21 cellular contexts compared by ENCODE assay signal in the genomic region with DNA sequence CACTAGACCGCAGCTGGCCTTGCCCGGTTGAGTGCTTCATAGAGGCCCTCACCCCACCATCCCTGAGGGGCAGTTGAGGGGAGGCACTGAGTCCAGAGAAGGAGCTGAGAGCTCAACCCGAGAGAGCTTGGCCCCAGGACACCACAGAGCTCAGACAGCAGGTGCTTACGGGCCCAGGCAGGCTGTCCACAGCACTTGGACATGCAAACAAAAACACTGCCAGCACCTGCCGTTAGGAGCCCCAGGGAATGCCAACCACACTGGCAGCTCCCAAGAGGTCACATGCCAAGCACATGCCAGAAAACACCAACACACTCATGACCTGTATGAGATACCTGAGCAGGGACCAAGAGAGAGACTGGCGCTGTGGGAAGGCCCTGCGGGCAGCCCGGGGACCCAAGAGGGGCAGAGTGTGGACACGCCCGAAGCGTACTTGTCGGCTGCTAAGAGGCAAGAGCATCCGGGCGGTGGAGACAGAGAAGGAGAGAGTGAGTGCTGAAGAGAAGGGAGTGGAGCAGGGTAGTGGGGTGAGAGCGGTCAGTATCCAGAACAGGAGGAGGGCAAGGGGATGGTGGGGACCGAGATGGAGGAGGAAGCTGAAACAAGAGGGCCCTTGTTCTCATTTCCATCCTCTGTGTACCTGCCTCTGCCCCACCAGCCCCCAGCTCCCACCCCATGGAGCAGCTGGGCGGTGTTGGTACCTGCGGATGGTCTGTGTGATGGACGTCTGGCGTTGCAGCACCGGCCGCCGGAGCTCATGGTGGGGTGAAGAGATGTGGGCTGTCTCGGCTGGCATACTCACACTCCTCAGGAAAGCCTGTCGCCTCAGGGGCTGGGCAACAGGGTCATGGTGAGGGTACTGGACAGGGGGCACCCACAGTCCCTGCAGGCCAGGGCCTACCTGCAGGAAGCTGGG. TPM values are rescaled to one million over a fixed set of nuclear protein-coding genes. Genes with fewer than 3 reads are reported as not detected.
DNase-seq lines count a peak whose midpoint lies in the region; ATAC-seq, FAIRE-seq and TF ChIP-seq lines count a peak whose summit lies in the region.
"Had no signal": no experiment of that assay in that cellular context is flagged by ENCODE, and none has a peak within 500 bp of the region (broad histone marks: within the 10 kb centered on the region; RNA-seq: fewer than 3 reads in every experiment).

No MANE protein-coding gene starts in this region.

- intact Hi-C loops in gastrocnemius medialis (cut with DNase I; ENCODE audit: low total_unique reads) (no loop called here), left colon (cut with DNase I, micrococcal nuclease) (loop anchor here in 1 of 2 donors (2.0 kb wide), 1 partner anchor 33 kb away; no protein-coding TSS in a partner anchor)

- H3K27ac ChIP-seq in HEK293 (ENCODE audit: extremely low read depth, low read depth, low read length) = no peak overlapping the region
- H3K27ac ChIP-seq in gastrocnemius medialis = peak overlapping the region; percentile 14 to 73 (median 50)
- H3K27ac ChIP-seq: heart left ventricle, SJCRH30, upper lobe of left lung, WERI-Rb-1 had no signal

- CTCF ChIA-PET in HEK293 (lab: Yijun Ruan, JAX) = interaction anchor here (0.6 to 6.3 kb wide), 15 partner anchors 8 to 431 kb away, joined by 3 to 245 read pairs (median 8); a partner anchor contains a TSS

- H3K36me3 ChIP-seq in HEK293 (ENCODE audit: control insufficient read depth in 2 of 2, insufficient read depth in 1 of 2, low read length in 2 of 2) = peaks cover 0 to 46% of the 10 kb centered on the region in 2 experiments; a peak in 1 of 3 replicates
- peaks cover 0 to 48% of the 10 kb centered on the region in 2 donors for H3K36me3 ChIP-seq in gastrocnemius medialis

- no peak for TF ChIP-seq CTCF in HEK293 (tag by site-specific recombination; IDR thresholded peaks at IDR 0.05)
- TF ChIP-seq CTCF in gastrocnemius medialis (IDR thresholded peaks at IDR 0.05 in 4 of 5, conservative IDR thresholded peaks at IDR 0.05 in 1 of 5) = no peak

- FAIRE-seq in frontal cortex (lab: Jason Lieb, UNC) = no peak
- FAIRE-seq: astrocyte, D721Med had no signal

- H3K4me3 ChIP-seq in HEK293 (ENCODE audit: low read depth, low read length) = no peak overlapping the region
- no peak overlapping the region for H3K4me3 ChIP-seq in gastrocnemius medialis
- H3K4me3 ChIP-seq: heart left ventricle, SJCRH30, upper lobe of left lung had no signal

- POLR2A ChIA-PET in HEK293 (lab: Yijun Ruan, JAX) = interaction anchor here (0.5 to 1.8 kb wide), 4 partner anchors 11 to 118 kb away, joined by 3 to 13 read pairs (median 3); a partner anchor contains a TSS

- H3K9me3 ChIP-seq in HEK293 (ENCODE audit: control insufficient read depth, insufficient read depth, low read depth, low read length) (no peaks in the 10 kb centered on the region), gastrocnemius medialis (no peaks in the 10 kb centered on the region)
- H3K9me3 ChIP-seq: heart left ventricle, SJCRH30, upper lobe of left lung had no signal

- ATAC-seq in gastrocnemius medialis (peak; percentile 60 to 70), left colon (no peak)
- ATAC-seq: effector memory CD8-positive, alpha-beta T cell; heart left ventricle; T-helper 17 cell had no signal

- no peak for TF ChIP-seq POLR2A in gastrocnemius medialis (IDR thresholded peaks at IDR 0.05)

- DNase-seq in NCI-H146 (lab: John Stamatoyannopoulos, UW) (peak; percentile 54), NCI-H146 treated with DMSO at 0.1 percent for 48 hours (lab: John Stamatoyannopoulos, UW; ENCODE audit: unreplicated experiment) (no peak), NCI-H69 (lab: John Stamatoyannopoulos, UW) (peak; percentile 69), gastrocnemius medialis (peak; percentile 64 to 81), frontal cortex (ENCODE audit: low spot score in 2 of 2) (no peak), NCI-H2227 (lab: John Stamatoyannopoulos, UW; ENCODE audit: unreplicated experiment) (no peak), left colon (no peak)
- DNase-seq: activated T-cell treated with anti-CD3 and anti-CD28 coated beads, Interleukin-2, amount 50 U/mL, for 48 hours; effector memory CD8-positive, alpha-beta T cell; H9; Kasumi-1; mammary epithelial cell; NCI-H524 treated with DMSO at 0.1 percent for 48 hours; SJCRH30; T-helper 17 cell; WERI-Rb-1 had no signal

- H3K27me3 ChIP-seq in gastrocnemius medialis = no peaks in the 10 kb centered on the region
- H3K27me3 ChIP-seq: heart left ventricle, SJCRH30, upper lobe of left lung had no signal

- no peaks in the 10 kb centered on the region for H3K4me1 ChIP-seq in HEK293 (ENCODE audit: control insufficient read depth, insufficient read depth, low read length)
- peaks cover 23 to 26% of the 10 kb centered on the region in 2 donors for H3K4me1 ChIP-seq in gastrocnemius medialis

- in situ Hi-C loops in gastrocnemius medialis (cut with MboI; ENCODE audit: low sequenced_read_pairs in 4 of 4) = no loop called here

TF ChIP-seq in HEK293, 187 proteins besides CTCF, POLR2A, EP300 and RAD21:
- no peak for TF ChIP-seq GLI4 (tag by site-specific recombination; IDR thresholded peaks at IDR 0.05)
- TF ChIP-seq ZNF600 (tag by site-specific recombination; IDR thresholded peaks at IDR 0.05) = peak; percentile 35; the same call in 1 of the 2 replicates
- TF ChIP-seq ZIC2 (tag by site-specific recombination; IDR thresholded peaks at IDR 0.05) = peak; percentile 49; the same call in 1 of the 2 replicates
- no peak for TF ChIP-seq ZNF623 (tag by site-specific recombination; IDR thresholded peaks at IDR 0.05)
- no peak for TF ChIP-seq ZNF266 (tag by site-specific recombination; IDR thresholded peaks at IDR 0.05; ENCODE audit: low read depth)
- TF ChIP-seq, protein P1, sequence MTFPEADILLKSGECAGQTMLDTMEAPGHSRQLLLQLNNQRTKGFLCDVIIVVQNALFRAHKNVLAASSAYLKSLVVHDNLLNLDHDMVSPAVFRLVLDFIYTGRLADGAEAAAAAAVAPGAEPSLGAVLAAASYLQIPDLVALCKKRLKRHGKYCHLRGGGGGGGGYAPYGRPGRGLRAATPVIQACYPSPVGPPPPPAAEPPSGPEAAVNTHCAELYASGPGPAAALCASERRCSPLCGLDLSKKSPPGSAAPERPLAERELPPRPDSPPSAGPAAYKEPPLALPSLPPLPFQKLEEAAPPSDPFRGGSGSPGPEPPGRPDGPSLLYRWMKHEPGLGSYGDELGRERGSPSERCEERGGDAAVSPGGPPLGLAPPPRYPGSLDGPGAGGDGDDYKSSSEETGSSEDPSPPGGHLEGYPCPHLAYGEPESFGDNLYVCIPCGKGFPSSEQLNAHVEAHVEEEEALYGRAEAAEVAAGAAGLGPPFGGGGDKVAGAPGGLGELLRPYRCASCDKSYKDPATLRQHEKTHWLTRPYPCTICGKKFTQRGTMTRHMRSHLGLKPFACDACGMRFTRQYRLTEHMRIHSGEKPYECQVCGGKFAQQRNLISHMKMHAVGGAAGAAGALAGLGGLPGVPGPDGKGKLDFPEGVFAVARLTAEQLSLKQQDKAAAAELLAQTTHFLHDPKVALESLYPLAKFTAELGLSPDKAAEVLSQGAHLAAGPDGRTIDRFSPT (tag by site-specific recombination; IDR thresholded peaks at IDR 0.05) = 0 out of 2 replicates have a peak, but pooled peaks have one; percentile 33

RNA-seq across cellular contexts. Expression of a gene that starts 8.2 kb away (rescaled TPM):
- 10 to 100 TPM in 1 of 4 donors, 1 to 10 TPM in 3; 5.6 to 22.6 (median 9.1) TPM for total RNA-seq in gastrocnemius medialis
- 1.6 TPM for total RNA-seq in frontal cortex
- 10 to 100 TPM; 35.5 to 36.7 TPM for total RNA-seq in left colon

RNA-seq across cellular contexts. Expression of a gene that starts 10.6 kb away (rescaled TPM):
- total RNA-seq in gastrocnemius medialis (10 to 100 TPM; 42.8 to 77.6 (median 69.7) TPM), frontal cortex (14.3 TPM), left colon (10 to 100 TPM; 20.7 to 24.7 TPM)

RNA-seq across cellular contexts. Expression of a gene that starts 10.8 kb away (rescaled TPM):
- total RNA-seq in gastrocnemius medialis (1 to 10 TPM; 2.2 to 3.7 (median 2.9) TPM), frontal cortex (4.9 TPM), left colon (10 to 100 TPM; 10.9 to 18.3 TPM)

RNA-seq across cellular contexts. Expression of a gene that starts 13.8 kb away (rescaled TPM):
- total RNA-seq in gastrocnemius medialis (100 to 1,000 TPM in 1 of 4 donors, 10 to 100 TPM in 3; 75.0 to 124 (median 83.0) TPM), frontal cortex (48.9 TPM), left colon (10 to 100 TPM; 31.5 to 36.4 TPM)

Comparison
In these comparisons a context has a peak if more than half of its experiments do, and no peak if none do; other contexts are left out.
1. DNase-seq: peak in NCI-H146 (single experiment), NCI-H69 (single experiment) and gastrocnemius medialis (2 of 2); none in NCI-H146 treated with DMSO at 0.1 percent for 48 hours (single experiment), frontal cortex (0 of 2), NCI-H2227 (single experiment) and left colon (0 of 2).